Comparison of ENCODE assay signal across 10 cellular contexts in the genomic region with DNA sequence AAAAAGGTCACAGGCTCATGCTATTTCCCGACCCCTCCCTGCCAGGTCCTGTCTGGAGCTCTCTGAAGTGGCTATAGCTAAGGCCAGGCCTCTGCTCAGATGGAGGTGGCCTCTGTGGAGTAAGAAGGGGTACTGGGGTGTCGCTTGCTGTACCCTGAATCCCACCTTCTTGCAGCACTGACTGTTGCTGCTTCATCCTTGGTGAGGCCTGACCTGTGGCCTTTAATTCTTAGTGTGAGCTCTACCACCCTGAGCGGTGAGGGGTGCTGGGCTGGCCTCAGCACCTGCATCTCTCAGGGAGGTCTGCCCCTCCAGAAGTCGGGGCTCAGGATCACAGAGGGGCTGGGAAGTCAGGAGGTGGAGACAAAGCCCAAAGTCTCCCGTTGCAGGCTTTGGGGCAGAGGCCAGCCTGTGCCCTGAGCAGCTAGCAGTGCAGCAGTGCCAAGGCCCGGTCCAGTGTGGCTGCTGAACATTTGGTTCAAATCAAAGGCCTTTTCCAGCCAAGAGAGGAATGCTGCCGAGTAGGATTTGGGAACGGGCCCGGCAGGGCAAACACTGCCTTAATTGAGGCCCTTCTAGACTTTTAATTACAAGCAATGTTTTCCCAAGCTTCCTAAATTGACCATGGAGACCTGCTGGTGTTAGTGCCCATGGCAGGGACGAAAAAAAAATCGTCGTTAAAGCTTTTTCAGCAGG.
DNase-seq lines count a peak whose midpoint lies in the region; ATAC-seq lines count a peak whose summit lies in the region.
"Had no signal": no experiment of that assay in that cellular context is flagged by ENCODE, and none has a peak within 500 bp of the region (broad histone marks: within the 10 kb centered on the region; RNA-seq: fewer than 3 reads in every experiment).

No MANE protein-coding gene starts in this region.

- H3K27me3 ChIP-seq in rectal smooth muscle tissue (ENCODE audit: control insufficient read depth, insufficient read depth, low read length) = no peaks in the 10 kb centered on the region

- H3K4me1 ChIP-seq in rectal smooth muscle tissue (ENCODE audit: control insufficient read depth, insufficient read depth, low read length) = peaks cover 64% of the 10 kb centered on the region

- DNase-seq in EH (ENCODE audit: low read depth) = peak; percentile 49
- peak; percentile 46 to 59 for DNase-seq in hippocampal formation (lab: John Stamatoyannopoulos, UW)
- DNase-seq in mesenteric fat pad (ENCODE audit: low spot score) = no peak
- DNase-seq in NCI-H128 (lab: John Stamatoyannopoulos, UW; ENCODE audit: unreplicated experiment) = no peak
- DNase-seq: activated CD4-positive, alpha-beta T cell treated with anti-CD3 and anti-CD28 coated beads for 4 hours; effector CD4-positive, alpha-beta T cell had no signal

- no peak overlapping the region for H3K9ac ChIP-seq in rectal smooth muscle tissue (ENCODE audit: low read length)

- H3K27ac ChIP-seq in adipose tissue (ENCODE audit: low read depth, low read length) (peak overlapping the region; percentile 71), rectal smooth muscle tissue (ENCODE audit: low read depth, low read length) (peak overlapping the region; percentile 87)

- H3K4me3 ChIP-seq in rectal smooth muscle tissue (ENCODE audit: low read length) = no peak overlapping the region

- 30 to 48% (median 44%) methylated on average over 12 of the region's 12 CpGs for WGBS in adipose tissue, 3 donors

- ATAC-seq in HG03565 (IDR thresholded peaks at IDR 0.05; ENCODE audit: unreplicated experiment) = no peak
- no peak for ATAC-seq in GM18870 (IDR thresholded peaks at IDR 0.05; ENCODE audit: unreplicated experiment)

- no peaks in the 10 kb centered on the region for H3K36me3 ChIP-seq in rectal smooth muscle tissue (ENCODE audit: control insufficient read depth, insufficient read depth, low read length)

Comparison
In these comparisons a context has a peak if more than half of its experiments do, and no peak if none do; other contexts are left out.
1. DNase-seq: peak in EH (single experiment) and hippocampal formation (2 of 2); none in mesenteric fat pad (single experiment) and NCI-H128 (single experiment).